ENCODE assay signal across 1 cellular context in genomic region chr11:62715150-62716130, GRCh38.
TF ChIP-seq lines count a peak whose summit lies in the region.

No MANE protein-coding gene starts in this region.

TF ChIP-seq in K562, 482 proteins besides CTCF, POLR2A, EP300 and RAD21:
- TF ChIP-seq ZNF436 (CRISPR knock-in tag; IDR thresholded peaks at IDR 0.05) (no peak), SREBF2 (CRISPR knock-in tag; IDR thresholded peaks at IDR 0.05) (no peak), TSC22D4 (tag; IDR thresholded peaks at IDR 0.05) (no peak), VEZF1 (CRISPR knock-in tag; IDR thresholded peaks at IDR 0.05) (0 out of 2 replicates have a peak, but pooled peaks have one; percentile 2), MLX (CRISPR knock-in tag; conservative IDR thresholded peaks at IDR 0.05) (no peak), ELF2 (CRISPR knock-in tag; IDR thresholded peaks at IDR 0.05) (no peak), MLLT1 (IDR thresholded peaks at IDR 0.05) (peak in 1 of 2 experiments; percentile 76; a peak in 2 of 4 replicates), DPF2 (IDR thresholded peaks at IDR 0.05) (no peak), FOSL1 (tag; conservative IDR thresholded peaks at IDR 0.05) (no peak), ARNT (IDR thresholded peaks at IDR 0.05) (no peak)
